ENCODE assay signal across 3 cellular contexts in genomic region chr2:202142540-202142939, GRCh38.
TF ChIP-seq lines count a peak whose summit lies in the region.

No MANE protein-coding gene starts in this region.

TF ChIP-seq in IMR-90, 13 proteins besides CTCF, POLR2A, EP300 and RAD21:
- no peak for TF ChIP-seq USF2 (IDR thresholded peaks at IDR 0.05; ENCODE audit: low read depth, low read length)
- no peak for TF ChIP-seq BHLHE40 (IDR thresholded peaks at IDR 0.05; ENCODE audit: low read depth, low read length)
- no peak for TF ChIP-seq CHD1 (IDR thresholded peaks at IDR 0.05; ENCODE audit: low read depth, low read length)
- TF ChIP-seq CEBPB (IDR thresholded peaks at IDR 0.05; ENCODE audit: low read depth, low read length): no peak
- TF ChIP-seq RFX5 (IDR thresholded peaks at IDR 0.05; ENCODE audit: low read depth, low read length): no peak
- no peak for TF ChIP-seq MXI1 (IDR thresholded peaks at IDR 0.05; ENCODE audit: borderline replicate concordance, low read depth, low read length)
- TF ChIP-seq SMC3 (IDR thresholded peaks at IDR 0.05; ENCODE audit: low read depth, low read length): no peak
- no peak for TF ChIP-seq MAFK (IDR thresholded peaks at IDR 0.05; ENCODE audit: low read depth, low read length)
- no peak for TF ChIP-seq MAZ (IDR thresholded peaks at IDR 0.05; ENCODE audit: borderline replicate concordance, low read depth, low read length)
- no peak for TF ChIP-seq FOS (IDR thresholded peaks at IDR 0.05; ENCODE audit: low read depth, low read length)
- TF ChIP-seq RCOR1 (IDR thresholded peaks at IDR 0.05; ENCODE audit: insufficient replicate concordance, low read length): no peak
- no peak for TF ChIP-seq NFE2L2 (IDR thresholded peaks at IDR 0.05; ENCODE audit: low read depth, low read length)
- no peak for TF ChIP-seq ELK1 (IDR thresholded peaks at IDR 0.05; ENCODE audit: borderline replicate concordance, low read depth, low read length)

TF ChIP-seq in GM12878, 131 proteins besides CTCF, POLR2A, EP300 and RAD21 (continues in another document):
- TF ChIP-seq YBX1 (IDR thresholded peaks at IDR 0.05) (no peak), ZNF622 (IDR thresholded peaks at IDR 0.05) (no peak), E2F8 (IDR thresholded peaks at IDR 0.05; ENCODE audit: low read depth, partially characterized antibody) (no peak), BMI1 (IDR thresholded peaks at IDR 0.05; ENCODE audit: borderline replicate concordance) (no peak), ZNF592 (IDR thresholded peaks at IDR 0.05) (peak; percentile 92), STAT3 (IDR thresholded peaks at IDR 0.05; ENCODE audit: low read depth, low read length) (no peak), ZBED1 (IDR thresholded peaks at IDR 0.05; ENCODE audit: borderline replicate concordance) (no peak), EED (IDR thresholded peaks at IDR 0.05; ENCODE audit: low read depth) (no peak), TAF1 (IDR thresholded peaks at IDR 0.05; ENCODE audit: borderline replicate concordance, low read depth, low read length) (no peak), PRDM15 (CRISPR knock-in tag; IDR thresholded peaks at IDR 0.05) (no peak)

TF ChIP-seq in endothelial cell of umbilical vein, 7 proteins besides CTCF, POLR2A, EP300 and RAD21:
- TF ChIP-seq FOS (IDR thresholded peaks at IDR 0.05; ENCODE audit: borderline replicate concordance, insufficient read depth, low read length) (no peak), MYC (IDR thresholded peaks at IDR 0.05; ENCODE audit: low read depth, low read length) (no peak), MAX (IDR thresholded peaks at IDR 0.05; ENCODE audit: insufficient read depth, insufficient read length) (no peak), POLR2AphosphoS5 (IDR thresholded peaks at IDR 0.05; ENCODE audit: insufficient read depth, low read depth, low read length) (no peak), JUN (IDR thresholded peaks at IDR 0.05; ENCODE audit: borderline replicate concordance, insufficient read depth, insufficient read length, low read depth) (no peak), GATA2 (IDR thresholded peaks at IDR 0.05; ENCODE audit: insufficient read depth, insufficient read length, low read depth, low read length) (no peak), EZH2 (IDR thresholded peaks at IDR 0.05; ENCODE audit: borderline replicate concordance, low read depth, low read length, severe bottlenecking) (no peak)
